Comparison of ENCODE assay signal across 11 cellular contexts in the genomic region with DNA sequence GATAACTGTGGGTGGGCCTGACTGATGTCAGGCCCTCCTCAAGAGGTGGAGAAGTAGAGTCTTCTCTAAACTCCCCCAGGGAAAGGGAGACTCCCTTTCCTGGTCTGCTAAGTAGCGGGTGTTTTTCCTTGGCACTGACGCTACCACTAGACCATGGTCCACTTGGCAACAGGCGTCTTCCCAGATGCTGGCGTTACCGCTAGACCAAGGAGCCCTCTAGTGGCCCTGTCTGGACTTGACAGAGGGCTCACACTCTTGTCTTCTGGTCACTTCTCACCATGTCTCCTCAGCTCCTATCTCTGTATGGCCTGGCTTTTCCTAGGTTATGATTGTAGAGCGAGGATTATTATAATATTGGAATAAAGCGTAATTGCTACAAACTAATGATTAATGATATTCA. TPM values are rescaled to one million over a fixed set of nuclear protein-coding genes. Genes with fewer than 3 reads are reported as not detected.
A peak's percentile ranks its signal among the peaks of the same experiment; 100 is the strongest.
DNase-seq lines count a peak whose midpoint lies in the region; ATAC-seq, FAIRE-seq and TF ChIP-seq lines count a peak whose summit lies in the region.
"Not testable (repeated sequence)": the region's sequence is repeated elsewhere in the genome, so short reads cannot be mapped to it uniquely, and the experiment has no call there.
"Had no signal": no experiment of that assay in that cellular context is flagged by ENCODE, and none has a peak within 500 bp of the region (broad histone marks: within the 10 kb centered on the region; RNA-seq: fewer than 3 reads in every experiment).

No MANE protein-coding gene starts in this region.

- intact Hi-C loops in body of pancreas (cut with DNase I): loop anchor here (10.0 kb wide), 2 partner anchors 199 to 469 kb away; partner anchors contain the start of gene CXCL1
- intact Hi-C loops in thyroid gland (cut with DNase I): not testable (repeated sequence)

- H3F3A ChIP-seq in Loucy (ENCODE audit: low read depth): not testable (repeated sequence)
- peaks cover 15% of the 10 kb centered on the region for H3F3A ChIP-seq in SK-N-SH (replicated peaks; ENCODE audit: insufficient read depth)

- DNase-seq in GM12892 (ENCODE audit: insufficient read length); SK-N-SH; mesenchymal stem cell: not testable (repeated sequence)
- DNase-seq in body of pancreas (peak; percentile 70 to 78 (median 74)), glutamatergic neuron (peak; percentile 22), thyroid gland (peak; percentile 51)

- peak; percentile 64 for TF ChIP-seq CTCF in C4-2B (conservative IDR thresholded peaks at IDR 0.05)
- peak; percentile 19; the same call in 1 of the 2 replicates for TF ChIP-seq CTCF in Loucy (conservative IDR thresholded peaks at IDR 0.05; ENCODE audit: low read length)
- TF ChIP-seq CTCF in SK-N-SH (IDR thresholded peaks at IDR 0.05): peak; percentile 58
- TF ChIP-seq CTCF in body of pancreas (IDR thresholded peaks at IDR 0.05): peak in 6 of 7 experiments; percentile 26 to 58 (median 44)
- TF ChIP-seq CTCF in glutamatergic neuron (IDR thresholded peaks at IDR 0.05; ENCODE audit: partially characterized antibody, unreplicated experiment): peak; percentile 29
- TF ChIP-seq CTCF in thyroid gland (IDR thresholded peaks at IDR 0.05): peak in 2 of 6 experiments; percentile 26 to 28

- not testable (repeated sequence) for H3K9me3 ChIP-seq in Loucy (ENCODE audit: insufficient read depth, low read depth, low read length); SK-N-SH; body of pancreas; mesenchymal stem cell (ENCODE audit: control insufficient read depth, low read length); thyroid gland

- not testable (repeated sequence) for H3K4me3 ChIP-seq in Loucy (ENCODE audit: low read length, poor library complexity, severe bottlenecking); SK-N-SH (ENCODE audit: low read depth in 2 of 2, low read length in 1 of 2); body of pancreas; mesenchymal stem cell (ENCODE audit: insufficient read depth in 1 of 2, low read depth in 1 of 2, low read length in 2 of 2); thyroid gland (replicated peaks in 1 of 3)

- peak overlapping the region; percentile 65 for H2AK5ac ChIP-seq in mesenchymal stem cell (ENCODE audit: low read length, severe bottlenecking)

- H4K8ac ChIP-seq in mesenchymal stem cell (ENCODE audit: low read length): not testable (repeated sequence)

- not testable (repeated sequence) for H3K27ac ChIP-seq in C4-2B; SK-N-SH (ENCODE audit: low read depth in 2 of 2, low read length in 1 of 2); body of pancreas; mesenchymal stem cell (ENCODE audit: low read length, poor library complexity, severe bottlenecking); thyroid gland

- not testable (repeated sequence) for H3K9me3 Mint-ChIP-seq in glutamatergic neuron (ENCODE audit: unreplicated experiment)

- not testable (repeated sequence) for TF ChIP-seq POLR2A in GM12892 (IDR thresholded peaks at IDR 0.05; ENCODE audit: low read depth, low read length); body of pancreas (IDR thresholded peaks at IDR 0.05); thyroid gland (IDR thresholded peaks at IDR 0.05)

- not testable (repeated sequence) for H3K9ac ChIP-seq in Loucy (ENCODE audit: low read depth, low read length, poor library complexity, severe bottlenecking); SK-N-SH; mesenchymal stem cell (ENCODE audit: low read length)

- H3K4me1 ChIP-seq in Loucy (ENCODE audit: insufficient read depth, low read length, poor library complexity, severe bottlenecking): peaks cover 23% of the 10 kb centered on the region
- peaks cover 0 to 25% of the 10 kb centered on the region in 2 experiments; a peak in 3 of 4 replicates for H3K4me1 ChIP-seq in SK-N-SH (ENCODE audit: control insufficient read depth in 1 of 2, insufficient read depth in 2 of 2, low read depth in 1 of 2, low read length in 1 of 2)
- peaks cover 25% of the 10 kb centered on the region for H3K4me1 ChIP-seq in body of pancreas
- not testable (repeated sequence) for H3K4me1 ChIP-seq in mesenchymal stem cell (ENCODE audit: control insufficient read depth, insufficient read depth, low read depth, low read length)
- H3K4me1 ChIP-seq in thyroid gland: peaks cover 0 to 21% of the 10 kb centered on the region in 2 donors

- not testable (repeated sequence) for H3K27ac Mint-ChIP-seq in glutamatergic neuron (ENCODE audit: unreplicated experiment)

- H3K4ac ChIP-seq in mesenchymal stem cell (ENCODE audit: low read depth in 1 of 2, low read length in 2 of 2): peak overlapping the region in 1 of 2 experiments; percentile 43

- not testable (repeated sequence) for TF ChIP-seq EP300 in SK-N-SH (IDR thresholded peaks at IDR 0.05; ENCODE audit: borderline replicate concordance in 1 of 2, low read depth in 1 of 2, low read length in 1 of 2)

- H2AFZ ChIP-seq in Loucy (ENCODE audit: low read length); SK-N-SH (ENCODE audit: low read depth); mesenchymal stem cell (ENCODE audit: low read depth, low read length): not testable (repeated sequence)

- not testable (repeated sequence) for H3K27me3 Mint-ChIP-seq in glutamatergic neuron (ENCODE audit: unreplicated experiment)

- not testable (repeated sequence) for H3K23ac ChIP-seq in mesenchymal stem cell (ENCODE audit: low read length in 2 of 2)

- not testable (repeated sequence) for H3K9me2 ChIP-seq in Loucy (replicated peaks; ENCODE audit: low read depth, low read length); SK-N-SH

- H3K18ac ChIP-seq in mesenchymal stem cell (ENCODE audit: low read depth in 1 of 2, low read length in 2 of 2): not testable (repeated sequence)

- H4K91ac ChIP-seq in mesenchymal stem cell (ENCODE audit: low read length): not testable (repeated sequence)

- H3K14ac ChIP-seq in mesenchymal stem cell (ENCODE audit: low read length in 2 of 2): not testable (repeated sequence)

- not testable (repeated sequence) for H3K36me3 Mint-ChIP-seq in glutamatergic neuron (ENCODE audit: unreplicated experiment)

- not testable (repeated sequence) for H2BK15ac ChIP-seq in mesenchymal stem cell (ENCODE audit: low read depth, poor library complexity, severe bottlenecking)

- H2BK12ac ChIP-seq in mesenchymal stem cell (ENCODE audit: low read length in 2 of 2): not testable (repeated sequence)

- POLR2A ChIA-PET in SK-N-SH (lab: Yijun Ruan, JAX): not testable (repeated sequence)

- 55% methylated on average over 7 of the region's 7 CpGs for WGBS in SK-N-SH (ENCODE audit: low lambda C conversion rate)
- WGBS in body of pancreas, 2 donors: 62% methylated on average over 6 to 7 of the region's 7 CpGs
- WGBS in mesenchymal stem cell: no CpG with 5 or more reads among the region's 7 CpGs
- 94% methylated on average over 7 of the region's 7 CpGs for WGBS in thyroid gland, 2 donors

- not testable (repeated sequence) for H3K4me3 Mint-ChIP-seq in glutamatergic neuron (ENCODE audit: unreplicated experiment)

- H3K79me2 ChIP-seq in Loucy (ENCODE audit: insufficient read depth, low read length); SK-N-SH (ENCODE audit: insufficient read depth): not testable (repeated sequence)

- H3K4me2 ChIP-seq in Loucy (ENCODE audit: low read depth, low read length, poor library complexity, severe bottlenecking); SK-N-SH; mesenchymal stem cell (ENCODE audit: low read length, poor library complexity, severe bottlenecking): not testable (repeated sequence)

- not testable (repeated sequence) for H4K20me1 ChIP-seq in Loucy (ENCODE audit: insufficient read depth, low read length, poor library complexity, severe bottlenecking); SK-N-SH (ENCODE audit: insufficient read depth)

- H3K36me3 ChIP-seq in Loucy (ENCODE audit: insufficient read depth, low read length); SK-N-SH (replicated peaks in 1 of 2; ENCODE audit: control insufficient read depth in 1 of 2, insufficient read depth in 2 of 2, low read length in 1 of 2); body of pancreas (replicated peaks in 1 of 2; ENCODE audit: insufficient read depth in 1 of 2, low read depth in 2 of 2); mesenchymal stem cell (ENCODE audit: control insufficient read depth in 1 of 2, insufficient read depth in 2 of 2, low read depth in 1 of 2, low read length in 2 of 2); thyroid gland: not testable (repeated sequence)

- not testable (repeated sequence) for H2BK120ac ChIP-seq in mesenchymal stem cell (ENCODE audit: low read depth, low read length)

- H3K79me1 ChIP-seq in mesenchymal stem cell (replicated peaks; ENCODE audit: low read length, poor library complexity, severe bottlenecking): not testable (repeated sequence)

- not testable (repeated sequence) for H3K4me1 Mint-ChIP-seq in glutamatergic neuron (ENCODE audit: low read depth, unreplicated experiment)

- CTCF ChIA-PET in SK-N-SH (lab: Yijun Ruan, JAX): interaction anchor here (1.2 to 2.1 kb wide), 3 partner anchors 12 to 469 kb away, joined by 3 to 6 read pairs (median 3); no protein-coding TSS in a partner anchor

- not testable (repeated sequence) for H2BK5ac ChIP-seq in mesenchymal stem cell (ENCODE audit: low read depth, low read length, poor library complexity, severe bottlenecking)

- not testable (repeated sequence) for ATAC-seq in body of pancreas

- not testable (repeated sequence) for H3K27me3 ChIP-seq in Loucy (ENCODE audit: insufficient read depth, low read length, poor library complexity, severe bottlenecking); SK-N-SH (ENCODE audit: insufficient read depth); body of pancreas; mesenchymal stem cell (ENCODE audit: control insufficient read depth in 1 of 2, insufficient read depth in 1 of 2, low read length in 2 of 2); thyroid gland

- not testable (repeated sequence) for TF ChIP-seq RAD21 in SK-N-SH (IDR thresholded peaks at IDR 0.05; ENCODE audit: low read length)

- FAIRE-seq in GM12892 (lab: Jason Lieb, UNC): peak; percentile 67

RNA-seq across cellular contexts. Expression of gene RASSF6, which starts 45.7 kb away (rescaled TPM):
- polyA plus RNA-seq in GM12892 (2012; ENCODE audit: missing spikeins): 0.83 TPM
- not detected in 2 replicates for polyA plus RNA-seq in SK-N-SH (2012; rRNA removed)
- polyA plus RNA-seq in SK-N-SH (2012; cell fraction: cytosol; rRNA removed): not detected in 2 replicates
- polyA plus RNA-seq in SK-N-SH (2012; cell fraction: nucleus; rRNA removed): not detected in 2 replicates
- total RNA-seq in body of pancreas (10 to 100 TPM in 1 of 2 donors, 1 to 10 TPM in 1; 5.3 to 10.1 TPM), glutamatergic neuron (ENCODE audit: unreplicated experiment) (not detected), thyroid gland (10 to 100 TPM in 1 of 4 donors, 1 to 10 TPM in 3; 2.5 to 13.1 (median 4.2) TPM)
- 0.52 TPM for polyA plus RNA-seq in mesenchymal stem cell (2013, experiment 1 of 2)
- polyA plus RNA-seq in mesenchymal stem cell (2013, experiment 2 of 2): 0.40 TPM
- total RNA-seq: HT1080, Right ventricle myocardium superior had no signal
- polyA plus RNA-seq: BJ had no signal
